Comparison of ENCODE assay signal across 20 cellular contexts in the genomic region with DNA sequence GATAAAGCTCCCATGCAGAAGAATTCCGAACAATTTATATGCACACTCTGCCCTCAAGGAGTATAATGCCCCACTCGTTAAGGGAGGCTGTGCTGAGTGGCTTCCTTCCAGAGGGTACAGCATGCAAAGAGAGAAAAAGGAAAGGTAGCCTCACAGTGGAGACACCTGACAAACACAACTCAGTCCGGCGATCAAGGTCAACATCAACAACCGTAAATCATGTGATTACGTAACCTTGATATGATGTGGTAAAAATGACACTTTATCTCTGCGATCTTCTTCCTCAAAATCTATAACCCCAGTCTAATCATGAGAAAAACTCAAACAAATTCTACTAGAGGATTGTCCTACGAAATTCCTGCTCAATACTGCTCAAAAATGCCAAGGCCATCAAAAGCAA.
DNase-seq lines count a peak whose midpoint lies in the region; ATAC-seq, FAIRE-seq and TF ChIP-seq lines count a peak whose summit lies in the region.
"Had no signal": no experiment of that assay in that cellular context is flagged by ENCODE, and none has a peak within 500 bp of the region (broad histone marks: within the 10 kb centered on the region; RNA-seq: fewer than 3 reads in every experiment).

No MANE protein-coding gene starts in this region.

- intact Hi-C loops in Calu3 (cut with micrococcal nuclease; ENCODE audit: unreplicated experiment) = no loop called here

- H3K9me3 Mint-ChIP-seq in natural killer cell treated with Interleukin-12 subunit alpha and Interleukin-12 subunit beta and Interleukin-15 and Interleukin-18, amount 100 ng/mL, for 72 hours = no peaks in the 10 kb centered on the region
- no peaks in the 10 kb centered on the region for H3K9me3 Mint-ChIP-seq in Calu3 (ENCODE audit: low read depth, unreplicated experiment)
- H3K9me3 Mint-ChIP-seq: CD4-positive, alpha-beta T cell; IgD-negative memory B cell had no signal

- no peak overlapping the region for H3K27ac Mint-ChIP-seq in natural killer cell treated with Interleukin-12 subunit alpha and Interleukin-12 subunit beta and Interleukin-15 and Interleukin-18, amount 100 ng/mL, for 72 hours
- H3K27ac Mint-ChIP-seq in Calu3 (ENCODE audit: unreplicated experiment) = no peak overlapping the region
- H3K27ac Mint-ChIP-seq: B cell; CD4-positive, alpha-beta T cell; IgD-negative memory B cell had no signal

- no peak for ATAC-seq in natural killer cell treated with Interleukin-12 subunit alpha and Interleukin-12 subunit beta and Interleukin-15 and Interleukin-18, amount 100 ng/mL, for 72 hours
- ATAC-seq: HCT116 had no signal

- H3K4me1 Mint-ChIP-seq in natural killer cell treated with Interleukin-12 subunit alpha and Interleukin-12 subunit beta and Interleukin-15 and Interleukin-18, amount 100 ng/mL, for 72 hours (ENCODE audit: low read depth in 2 of 2) = no peaks in the 10 kb centered on the region
- no peaks in the 10 kb centered on the region for H3K4me1 Mint-ChIP-seq in Calu3 (ENCODE audit: low read depth, unreplicated experiment)
- H3K4me1 Mint-ChIP-seq: B cell, IgD-negative memory B cell had no signal

- TF ChIP-seq CTCF in NB4 (IDR thresholded peaks at IDR 0.05; ENCODE audit: low read depth, low read length) = no peak
- no peak for TF ChIP-seq CTCF in VCaP (conservative IDR thresholded peaks at IDR 0.05)
- no peak for TF ChIP-seq CTCF in Calu3 (IDR thresholded peaks at IDR 0.05; ENCODE audit: unreplicated experiment)

- in situ Hi-C loops in KBM-7 (cut with MboI; ENCODE audit: low pct_unique_long_range_greater_than_20kb, low sequenced_read_pairs) = no loop called here

- peaks cover 23 to 34% of the 10 kb centered on the region in 2 donors for H3K27me3 Mint-ChIP-seq in natural killer cell treated with Interleukin-12 subunit alpha and Interleukin-12 subunit beta and Interleukin-15 and Interleukin-18, amount 100 ng/mL, for 72 hours
- H3K27me3 Mint-ChIP-seq in Calu3 (ENCODE audit: unreplicated experiment) = peaks cover 25% of the 10 kb centered on the region

- peak; percentile 78 for FAIRE-seq in HTR-8/SVneo (lab: Jason Lieb, UNC)
- FAIRE-seq: A204.1, G401.6, GM12891, GM19239, H54 had no signal

- TF ChIP-seq POLR2A in NB4 (IDR thresholded peaks at IDR 0.05; ENCODE audit: extremely low read depth, insufficient read length) = no peak
- TF ChIP-seq POLR2A in erythroblast (IDR thresholded peaks at IDR 0.05; ENCODE audit: low read length) = no peak

- DNase-seq in HTR-8/SVneo (ENCODE audit: insufficient read length, low spot score) (no peak), KBM-7 (peak; percentile 27), NB4 (ENCODE audit: low read depth) (peak; percentile 19), erythroblast (lab: John Stamatoyannopoulos, UW) (no peak), Calu3 (no peak)
- DNase-seq in natural killer cell treated with Interleukin-12 subunit alpha and Interleukin-12 subunit beta and Interleukin-15 and Interleukin-18, amount 100 ng/mL, for 72 hours (ENCODE audit: low spot score) = no peak
- DNase-seq: C1 segment of cervical spinal cord; CD4-positive, alpha-beta T cell; DMS79 treated with DMSO at 0.1 percent for 48 hours; EL had no signal

- no peak overlapping the region for H3K4me3 ChIP-seq in NB4 (ENCODE audit: low read depth, low read length)

- peak overlapping the region; percentile 76 for H3K27ac ChIP-seq in VCaP
- H3K27ac ChIP-seq: HL-60 had no signal

- H3K36me3 Mint-ChIP-seq in natural killer cell treated with Interleukin-12 subunit alpha and Interleukin-12 subunit beta and Interleukin-15 and Interleukin-18, amount 100 ng/mL, for 72 hours = no peaks in the 10 kb centered on the region
- H3K36me3 Mint-ChIP-seq in Calu3 (ENCODE audit: insufficient read depth, unreplicated experiment) = no peaks in the 10 kb centered on the region
- H3K36me3 Mint-ChIP-seq: IgD-negative memory B cell had no signal

- BruUV-seq in Calu3 (replicated peaks; lab: Mats Ljungman, UMichigan) = no TSS peak

- no peak overlapping the region for H3K4me3 Mint-ChIP-seq in natural killer cell treated with Interleukin-12 subunit alpha and Interleukin-12 subunit beta and Interleukin-15 and Interleukin-18, amount 100 ng/mL, for 72 hours
- H3K4me3 Mint-ChIP-seq in Calu3 (ENCODE audit: low read depth, unreplicated experiment) = no peak overlapping the region
- H3K4me3 Mint-ChIP-seq: B cell; CD4-positive, alpha-beta T cell; IgD-negative memory B cell had no signal

- CTCF ChIA-PET in Calu3 (lab: Charles Lee) = no interaction called here

Comparison
In these comparisons a context has a peak if more than half of its experiments do, and no peak if none do; other contexts are left out.
1. DNase-seq: peak in KBM-7 (single experiment) and NB4 (single experiment); none in HTR-8/SVneo (single experiment), natural killer cell treated with Interleukin-12 subunit alpha and Interleukin-12 subunit beta and Interleukin-15 and Interleukin-18, amount 100 ng/mL, for 72 hours (single experiment), erythroblast (0 of 2) and Calu3 (single experiment).